Comparison of ENCODE assay signal across 26 cellular contexts in genomic region chr1:61756773-61757172, GRCh38.
"Had no signal": no experiment of that assay in that cellular context is flagged by ENCODE, and none has a peak within 500 bp of the region (broad histone marks: within the 10 kb centered on the region; RNA-seq: fewer than 3 reads in every experiment).

No MANE protein-coding gene starts in this region.

- FAIRE-seq: keratinocyte had no signal

- DNase-seq: heart right ventricle; kidney glomerular epithelial cell; left cardiac atrium; left lung; lower lobe of right lung; mammary epithelial cell; mesenchymal stem cell; naive thymus-derived CD4-positive, alpha-beta T cell; ovary; right lobe of liver; stimulated activated CD4-positive, alpha-beta T cell treated with anti-CD3 and anti-CD28 coated beads, Interleukin-1b, Interleukin-23, amount 100 ng/mL, for 48 hours; stimulated activated CD4-positive, alpha-beta T cell treated with anti-CD3 and anti-CD28 coated beads, Interleukin-2, amount 100 ng/mL, for 48 hours; stimulated activated CD4-positive, alpha-beta T cell treated with anti-CD3 and anti-CD28 coated beads, Interleukin-4, amount 100 ng/mL, for 4 hours; stimulated activated CD8-positive, alpha-beta memory T cell treated with anti-CD3 and anti-CD28 coated beads, Interleukin-4, amount 100 ng/mL, for 48 hours; stimulated activated naive B cell treated with anti-CD40 and anti-IgM and Interleukin-4, amounts not matched to agents 10 μg/mL and 1 μg/mL and 100 μg/mL, for 72 hours; stimulated activated naive CD8-positive, alpha-beta T cell treated with anti-CD3 and anti-CD28 coated beads, Interleukin-15, Interleukin-2, amounts not matched to agents 100 U/mL and 50 U/mL, for 24 hours; stomach; tibial artery; uterus had no signal

- H3K4me3 ChIP-seq: heart right ventricle, hepatocyte, left lung, lower lobe of right lung, ovary, right atrium auricular region, right lobe of liver, smooth muscle cell, stomach, suprapubic skin, thoracic aorta, tibial artery, uterus had no signal

- ATAC-seq: heart right ventricle; left cardiac atrium; left lung; lower lobe of right lung; naive thymus-derived CD4-positive, alpha-beta T cell; natural killer cell treated with Interleukin-12 subunit alpha and Interleukin-12 subunit beta and Interleukin-15 and Interleukin-18, amount 100 ng/mL, for 72 hours; right lobe of liver; stimulated activated naive B cell treated with anti-CD40 and anti-IgM and Interleukin-4, amounts not matched to agents 10 μg/mL and 1 μg/mL and 100 μg/mL, for 72 hours; stimulated activated naive CD8-positive, alpha-beta T cell treated with anti-CD3 and anti-CD28 coated beads, Interleukin-15, Interleukin-2, amounts not matched to agents 100 U/mL and 50 U/mL, for 24 hours had no signal

- H3K4me1 ChIP-seq: left lung, right atrium auricular region, suprapubic skin, uterus had no signal

- H3K27ac ChIP-seq: heart right ventricle, hepatocyte, left lung, lower lobe of right lung, ovary, right atrium auricular region, right lobe of liver, stomach, suprapubic skin, thoracic aorta, tibial artery, uterus had no signal

- H3K27me3 ChIP-seq: heart right ventricle, hepatocyte, left lung, ovary, right atrium auricular region, right lobe of liver, stomach, suprapubic skin, tibial artery, uterus had no signal

- H3K9me3 ChIP-seq: heart right ventricle, left lung, lower lobe of right lung, ovary, right atrium auricular region, right lobe of liver, stomach, suprapubic skin, thoracic aorta, tibial artery, uterus had no signal

- H3K36me3 ChIP-seq: heart right ventricle, left lung, lower lobe of right lung, ovary, right atrium auricular region, right lobe of liver, suprapubic skin, thoracic aorta, tibial artery, uterus had no signal
